9 cellular contexts compared by ENCODE assay signal in genomic region chr19:16540948-16541347, GRCh38. TPM values are rescaled to one million over a fixed set of nuclear protein-coding genes. Genes with fewer than 3 reads are reported as not detected.
DNase-seq lines count a peak whose midpoint lies in the region; ATAC-seq and TF ChIP-seq lines count a peak whose summit lies in the region.
"Had no signal": no experiment of that assay in that cellular context is flagged by ENCODE, and none has a peak within 500 bp of the region (broad histone marks: within the 10 kb centered on the region; RNA-seq: fewer than 3 reads in every experiment).

No MANE protein-coding gene starts in this region.

- peak overlapping the region; percentile 87 to 97 (median 94) for H3K9ac ChIP-seq in BLaER1 treated with 17β-estradiol and CSF1 and Interleukin-3, amounts not matched to agents 10 nM and 100 nM
- H3K9ac ChIP-seq in MM.1S (ENCODE audit: low read length) = peak overlapping the region; percentile 88; the same call in 1 of the 2 replicates

- peak overlapping the region; percentile 86 to 99 (median 94) for H3K4me2 ChIP-seq in BLaER1 treated with 17β-estradiol and CSF1 and Interleukin-3, amounts not matched to agents 10 nM and 100 nM
- peak overlapping the region; percentile 79 for H3K4me2 ChIP-seq in MM.1S (ENCODE audit: low read depth, low read length)

- H3K9me3 ChIP-seq in BLaER1 treated with 17β-estradiol and CSF1 and Interleukin-3, amounts not matched to agents 10 nM and 100 nM (replicated peaks in 1 of 11) = no peaks in the 10 kb centered on the region
- no peaks in the 10 kb centered on the region for H3K9me3 ChIP-seq in MM.1S (replicated peaks; ENCODE audit: insufficient read depth, low read length)

- no peaks in the 10 kb centered on the region for H3K27me3 Mint-ChIP-seq in effector memory CD8-positive, alpha-beta T cell
- H3K27me3 Mint-ChIP-seq in neural crest cell (ENCODE audit: low read depth) = no peaks in the 10 kb centered on the region

- H3K4me1 ChIP-seq in BLaER1 treated with 17β-estradiol and CSF1 and Interleukin-3, amounts not matched to agents 10 nM and 100 nM = peaks cover 45 to 68% (median 51%) of the 10 kb centered on the region in 10 experiments
- H3K4me1 ChIP-seq in MM.1S (ENCODE audit: low read length) = peaks cover 10% of the 10 kb centered on the region

- H3K27ac Mint-ChIP-seq in effector memory CD8-positive, alpha-beta T cell = peak overlapping the region in 1 of 2 donors; percentile 88
- peak overlapping the region; percentile 85 for H3K27ac Mint-ChIP-seq in neural crest cell (ENCODE audit: unreplicated experiment)

- H2AFZ ChIP-seq in MM.1S (ENCODE audit: low read length) = no peak overlapping the region

- peaks cover 50 to 67% (median 61%) of the 10 kb centered on the region in 11 experiments for H4K20me1 ChIP-seq in BLaER1 treated with 17β-estradiol and CSF1 and Interleukin-3, amounts not matched to agents 10 nM and 100 nM
- peaks cover 10% of the 10 kb centered on the region for H4K20me1 ChIP-seq in MM.1S (ENCODE audit: insufficient read depth, low read length)

- peak overlapping the region; percentile 78 to 100 (median 91) for H3K4me3 ChIP-seq in BLaER1 treated with 17β-estradiol and CSF1 and Interleukin-3, amounts not matched to agents 10 nM and 100 nM
- H3K4me3 ChIP-seq in MM.1S (ENCODE audit: low read length) = peak overlapping the region; percentile 81

- peak overlapping the region; percentile 72 to 95 (median 93); a peak in 19 of 22 replicates for H3K27ac ChIP-seq in BLaER1 treated with 17β-estradiol and CSF1 and Interleukin-3, amounts not matched to agents 10 nM and 100 nM
- no peak overlapping the region for H3K27ac ChIP-seq in MM.1S (ENCODE audit: low read length)

- DNase-seq in MM.1S (no peak), neural crest cell (ENCODE audit: low read depth, low spot score) (no peak), SKM-1 treated with dmso at 0.1 percent for 144 hours (lab: John Stamatoyannopoulos, UW; ENCODE audit: unreplicated experiment) (no peak)
- no peak for DNase-seq in effector memory CD8-positive, alpha-beta T cell
- DNase-seq: KBM-7 had no signal

- TF ChIP-seq CTCF in MM.1S (IDR thresholded peaks at IDR 0.05; ENCODE audit: low read length) (no peak), neural crest cell (conservative IDR thresholded peaks at IDR 0.05) (no peak)

- ATAC-seq in effector memory CD8-positive, alpha-beta T cell (replicated peaks) = no peak
- no peak for ATAC-seq in HG02938 (IDR thresholded peaks at IDR 0.05; ENCODE audit: unreplicated experiment)
- no peak for ATAC-seq in GM19397 (IDR thresholded peaks at IDR 0.05; ENCODE audit: unreplicated experiment)
- ATAC-seq in GM18502 (IDR thresholded peaks at IDR 0.05; ENCODE audit: poor library complexity, unreplicated experiment) = no peak

- H3K9me2 ChIP-seq in MM.1S (replicated peaks; ENCODE audit: insufficient read depth, low read length) = no peaks in the 10 kb centered on the region

- peaks cover 45% of the 10 kb centered on the region in 2 donors for H3K4me1 Mint-ChIP-seq in effector memory CD8-positive, alpha-beta T cell (ENCODE audit: low read depth in 2 of 2)
- H3K4me1 Mint-ChIP-seq in neural crest cell = peaks cover 31% of the 10 kb centered on the region

- peaks cover 45 to 57% (median 52%) of the 10 kb centered on the region in 11 experiments for H3K36me3 ChIP-seq in BLaER1 treated with 17β-estradiol and CSF1 and Interleukin-3, amounts not matched to agents 10 nM and 100 nM
- 0 out of 2 replicates have a peak, but pooled peaks cover 5% of the 10 kb centered on the region for H3K36me3 ChIP-seq in MM.1S (replicated peaks; ENCODE audit: insufficient read depth, low read length)

- peaks cover 88% of the 10 kb centered on the region for H3K79me2 ChIP-seq in MM.1S (ENCODE audit: low read length)

- H3K27me3 ChIP-seq in BLaER1 treated with 17β-estradiol and CSF1 and Interleukin-3, amounts not matched to agents 10 nM and 100 nM = no peaks in the 10 kb centered on the region
- H3K27me3 ChIP-seq in MM.1S (replicated peaks; ENCODE audit: insufficient read depth, low read length) = no peaks in the 10 kb centered on the region

- no peaks in the 10 kb centered on the region for H3K9me3 Mint-ChIP-seq in effector memory CD8-positive, alpha-beta T cell
- H3K9me3 Mint-ChIP-seq in neural crest cell = no peaks in the 10 kb centered on the region

- H3K4me3 Mint-ChIP-seq in effector memory CD8-positive, alpha-beta T cell = peak overlapping the region; percentile 91 to 93
- peak overlapping the region; percentile 93 for H3K4me3 Mint-ChIP-seq in neural crest cell

- no peaks in the 10 kb centered on the region; the same call in 1 of the 2 replicates for H3F3A ChIP-seq in MM.1S (ENCODE audit: insufficient read depth, low read length)

- H3K36me3 Mint-ChIP-seq in effector memory CD8-positive, alpha-beta T cell (ENCODE audit: insufficient read depth) = peaks cover 40% of the 10 kb centered on the region
- peaks cover 19% of the 10 kb centered on the region for H3K36me3 Mint-ChIP-seq in neural crest cell (ENCODE audit: low read depth)

RNA-seq across cellular contexts. Expression of gene CHERP, which starts 1.3 kb away (rescaled TPM):
- total RNA-seq in neural crest cell = 93.3 and 95.7 TPM in 2 replicates

RNA-seq across cellular contexts. Expression of gene SLC35E1, which starts 31.3 kb away (rescaled TPM):
- 30.4 and 32.5 TPM in 2 replicates for total RNA-seq in neural crest cell

RNA-seq across cellular contexts. Expression of gene C19orf44, which starts 44.8 kb away (rescaled TPM):
- 9.0 and 9.6 TPM in 2 replicates for total RNA-seq in neural crest cell

RNA-seq across cellular contexts. Expression of gene CALR3, which starts 45.0 kb away (rescaled TPM):
- not detected in 2 replicates for total RNA-seq in neural crest cell
